1 cellular context compared by ENCODE assay signal in genomic region chr5:41921874-41922273, GRCh38.
TF ChIP-seq lines count a peak whose summit lies in the region.

No MANE protein-coding gene starts in this region.

TF ChIP-seq in K562, 482 proteins besides CTCF, POLR2A, EP300 and RAD21:
- TF ChIP-seq C11orf30 (IDR thresholded peaks at IDR 0.05; ENCODE audit: low read depth) (peak; percentile 31; the same call in 1 of the 2 replicates), NFE2 (IDR thresholded peaks at IDR 0.05; ENCODE audit: low read depth) (peak; percentile 56), ATF3 (IDR thresholded peaks at IDR 0.05) (0 out of 2 replicates have a peak, but pooled peaks have one; percentile 32), ATF3 (CRISPR knock-in tag; conservative IDR thresholded peaks at IDR 0.05) (no peak), JUND (IDR thresholded peaks at IDR 0.05; ENCODE audit: borderline replicate concordance, low read depth, low read length) (no peak), JUND (tag; IDR thresholded peaks at IDR 0.05; ENCODE audit: borderline replicate concordance, low read depth, low read length) (peak; percentile 58; the same call in 1 of the 3 replicates), ATF2 (CRISPR knock-in tag; IDR thresholded peaks at IDR 0.05) (no peak)
